In the genomic region with DNA sequence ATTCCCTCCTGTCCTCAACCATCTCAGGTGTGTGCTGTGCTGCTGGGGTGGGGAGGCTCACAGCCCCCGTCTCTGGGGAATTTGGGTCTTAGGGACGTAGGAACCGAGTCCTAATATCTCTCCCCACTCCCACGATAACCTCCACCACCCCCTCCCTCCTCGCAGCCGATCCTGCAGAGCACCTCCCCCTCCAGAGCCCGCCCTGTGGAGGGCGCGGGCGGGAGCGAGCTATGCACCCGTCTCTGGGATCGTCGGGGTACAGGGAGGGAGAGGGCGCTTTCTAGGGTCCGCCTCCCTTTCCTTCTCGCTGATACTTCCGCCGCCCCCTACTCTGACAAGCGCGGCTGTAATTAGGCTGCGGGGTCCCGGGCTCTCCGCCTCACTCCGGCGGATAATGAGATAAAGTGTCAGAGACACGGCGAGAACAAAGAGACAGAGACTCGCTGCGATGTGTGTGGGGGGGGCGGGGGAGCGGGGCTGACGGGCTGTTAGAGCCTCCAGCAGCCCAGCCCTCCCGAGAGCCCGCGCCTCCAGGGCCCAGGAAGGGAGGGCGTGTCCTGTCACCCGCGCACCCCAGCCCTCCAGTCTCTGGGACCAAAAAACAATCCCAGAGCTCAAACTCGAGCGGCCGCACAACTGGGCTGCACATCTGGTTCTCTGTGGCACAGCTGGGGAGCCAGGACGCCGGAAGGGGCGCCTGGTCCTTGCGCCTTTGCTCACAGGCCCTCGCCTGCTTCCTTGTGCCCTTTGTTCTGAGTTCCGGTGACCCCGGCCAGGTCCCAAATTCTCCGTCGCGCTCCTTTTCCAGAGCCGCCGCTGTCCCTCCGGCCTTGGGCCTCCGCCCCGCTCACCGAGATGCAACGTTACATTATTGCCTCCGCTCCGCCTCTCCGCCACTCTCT, we compare ENCODE assay signal across 1 cellular context.
TF ChIP-seq lines count a peak whose summit lies in the region.

No MANE protein-coding gene starts in this region.

TF ChIP-seq in K562, 482 proteins besides CTCF, POLR2A, EP300 and RAD21 (continues in another document):
- TF ChIP-seq ARHGAP35 (IDR thresholded peaks at IDR 0.05; ENCODE audit: partially characterized antibody) (no peak), ETV6 (IDR thresholded peaks at IDR 0.05; ENCODE audit: borderline replicate concordance in 1 of 2, low read depth in 2 of 2, low read length in 1 of 2) (no peak), ETV6 (CRISPR knock-in tag; IDR thresholded peaks at IDR 0.05; ENCODE audit: borderline replicate concordance) (0 out of 2 replicates have a peak, but pooled peaks have one; percentile 25), HNRNPL (IDR thresholded peaks at IDR 0.05; ENCODE audit: low read depth, low read length) (no peak), MED1 (CRISPR knock-in tag; IDR thresholded peaks at IDR 0.05; ENCODE audit: borderline replicate concordance) (no peak), ESRRB (CRISPR knock-in tag; IDR thresholded peaks at IDR 0.05; ENCODE audit: borderline replicate concordance) (no peak), NRF1 (conservative IDR thresholded peaks at IDR 0.05 in 1 of 2, IDR thresholded peaks at IDR 0.05 in 1 of 2) (peak; percentile 63 to 67), NUFIP1 (IDR thresholded peaks at IDR 0.05; ENCODE audit: partially characterized antibody) (no peak), ZNF76 (CRISPR knock-in tag; IDR thresholded peaks at IDR 0.05; ENCODE audit: borderline replicate concordance) (no peak), CC2D1A (IDR thresholded peaks at IDR 0.05) (no peak), ZFX (CRISPR knock-in tag; IDR thresholded peaks at IDR 0.05) (0 out of 2 replicates have a peak, but pooled peaks have one; percentile 16), PCBP1 (IDR thresholded peaks at IDR 0.05; ENCODE audit: low read depth, low read length, poor library complexity, severe bottlenecking) (peak; percentile 50), ZNF263 (CRISPR knock-in tag; IDR thresholded peaks at IDR 0.05; ENCODE audit: borderline replicate concordance) (0 out of 2 replicates have a peak, but pooled peaks have one; percentile 2), RBM22 (IDR thresholded peaks at IDR 0.05; ENCODE audit: low read depth, low read length, poor library complexity, severe bottlenecking) (peak; percentile 49), KDM2B (CRISPR knock-in tag; IDR thresholded peaks at IDR 0.05) (0 out of 2 replicates have a peak, but pooled peaks have one; percentile 17), ZBTB7A (IDR thresholded peaks at IDR 0.05; ENCODE audit: borderline replicate concordance, control insufficient read depth, low read depth, low read length) (peak; percentile 45; the same call in 1 of the 2 replicates), NEUROD1 (IDR thresholded peaks at IDR 0.05; ENCODE audit: borderline replicate concordance, low read depth, low read length, partially characterized antibody) (no peak), SMARCB1 (IDR thresholded peaks at IDR 0.05; ENCODE audit: insufficient read length, low read depth) (no peak), RCOR1 (IDR thresholded peaks at IDR 0.05; ENCODE audit: borderline replicate concordance in 1 of 2, low read depth in 2 of 2, low read length in 2 of 2) (0 out of 4 replicates have a peak, but pooled peaks of 1 of the 2 experiments have one; percentile 14), EGR1 (conservative IDR thresholded peaks at IDR 0.05) (peak; percentile 39; the same call in 1 of the 2 replicates), BRCA1 (IDR thresholded peaks at IDR 0.05) (no peak), BRCA1 (CRISPR knock-in tag; IDR thresholded peaks at IDR 0.05) (0 out of 2 replicates have a peak, but pooled peaks have one; percentile 27), ZC3H8 (IDR thresholded peaks at IDR 0.05) (no peak), ZSCAN32 (CRISPR knock-in tag; IDR thresholded peaks at IDR 0.05) (no peak)
- TF ChIP-seq, protein P1, sequence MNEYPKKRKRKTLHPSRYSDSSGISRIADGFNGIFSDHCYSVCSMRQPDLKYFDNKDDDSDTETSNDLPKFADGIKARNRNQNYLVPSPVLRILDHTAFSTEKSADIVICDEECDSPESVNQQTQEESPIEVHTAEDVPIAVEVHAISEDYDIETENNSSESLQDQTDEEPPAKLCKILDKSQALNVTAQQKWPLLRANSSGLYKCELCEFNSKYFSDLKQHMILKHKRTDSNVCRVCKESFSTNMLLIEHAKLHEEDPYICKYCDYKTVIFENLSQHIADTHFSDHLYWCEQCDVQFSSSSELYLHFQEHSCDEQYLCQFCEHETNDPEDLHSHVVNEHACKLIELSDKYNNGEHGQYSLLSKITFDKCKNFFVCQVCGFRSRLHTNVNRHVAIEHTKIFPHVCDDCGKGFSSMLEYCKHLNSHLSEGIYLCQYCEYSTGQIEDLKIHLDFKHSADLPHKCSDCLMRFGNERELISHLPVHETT (CRISPR knock-in tag; conservative IDR thresholded peaks at IDR 0.05 in 1 of 2, IDR thresholded peaks at IDR 0.05 in 1 of 2) = no peak
- TF ChIP-seq, protein P2, sequence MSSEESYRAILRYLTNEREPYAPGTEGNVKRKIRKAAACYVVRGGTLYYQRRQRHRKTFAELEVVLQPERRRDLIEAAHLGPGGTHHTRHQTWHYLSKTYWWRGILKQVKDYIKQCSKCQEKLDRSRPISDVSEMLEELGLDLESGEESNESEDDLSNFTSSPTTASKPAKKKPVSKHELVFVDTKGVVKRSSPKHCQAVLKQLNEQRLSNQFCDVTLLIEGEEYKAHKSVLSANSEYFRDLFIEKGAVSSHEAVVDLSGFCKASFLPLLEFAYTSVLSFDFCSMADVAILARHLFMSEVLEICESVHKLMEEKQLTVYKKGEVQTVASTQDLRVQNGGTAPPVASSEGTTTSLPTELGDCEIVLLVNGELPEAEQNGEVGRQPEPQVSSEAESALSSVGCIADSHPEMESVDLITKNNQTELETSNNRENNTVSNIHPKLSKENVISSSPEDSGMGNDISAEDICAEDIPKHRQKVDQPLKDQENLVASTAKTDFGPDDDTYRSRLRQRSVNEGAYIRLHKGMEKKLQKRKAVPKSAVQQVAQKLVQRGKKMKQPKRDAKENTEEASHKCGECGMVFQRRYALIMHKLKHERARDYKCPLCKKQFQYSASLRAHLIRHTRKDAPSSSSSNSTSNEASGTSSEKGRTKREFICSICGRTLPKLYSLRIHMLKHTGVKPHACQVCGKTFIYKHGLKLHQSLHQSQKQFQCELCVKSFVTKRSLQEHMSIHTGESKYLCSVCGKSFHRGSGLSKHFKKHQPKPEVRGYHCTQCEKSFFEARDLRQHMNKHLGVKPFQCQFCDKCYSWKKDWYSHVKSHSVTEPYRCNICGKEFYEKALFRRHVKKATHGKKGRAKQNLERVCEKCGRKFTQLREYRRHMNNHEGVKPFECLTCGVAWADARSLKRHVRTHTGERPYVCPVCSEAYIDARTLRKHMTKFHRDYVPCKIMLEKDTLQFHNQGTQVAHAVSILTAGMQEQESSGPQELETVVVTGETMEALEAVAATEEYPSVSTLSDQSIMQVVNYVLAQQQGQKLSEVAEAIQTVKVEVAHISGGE (CRISPR knock-in tag; IDR thresholded peaks at IDR 0.05) = peak in 1 of 3 experiments; percentile 37; a peak in 1 of 6 replicates
- TF ChIP-seq, protein P3, sequence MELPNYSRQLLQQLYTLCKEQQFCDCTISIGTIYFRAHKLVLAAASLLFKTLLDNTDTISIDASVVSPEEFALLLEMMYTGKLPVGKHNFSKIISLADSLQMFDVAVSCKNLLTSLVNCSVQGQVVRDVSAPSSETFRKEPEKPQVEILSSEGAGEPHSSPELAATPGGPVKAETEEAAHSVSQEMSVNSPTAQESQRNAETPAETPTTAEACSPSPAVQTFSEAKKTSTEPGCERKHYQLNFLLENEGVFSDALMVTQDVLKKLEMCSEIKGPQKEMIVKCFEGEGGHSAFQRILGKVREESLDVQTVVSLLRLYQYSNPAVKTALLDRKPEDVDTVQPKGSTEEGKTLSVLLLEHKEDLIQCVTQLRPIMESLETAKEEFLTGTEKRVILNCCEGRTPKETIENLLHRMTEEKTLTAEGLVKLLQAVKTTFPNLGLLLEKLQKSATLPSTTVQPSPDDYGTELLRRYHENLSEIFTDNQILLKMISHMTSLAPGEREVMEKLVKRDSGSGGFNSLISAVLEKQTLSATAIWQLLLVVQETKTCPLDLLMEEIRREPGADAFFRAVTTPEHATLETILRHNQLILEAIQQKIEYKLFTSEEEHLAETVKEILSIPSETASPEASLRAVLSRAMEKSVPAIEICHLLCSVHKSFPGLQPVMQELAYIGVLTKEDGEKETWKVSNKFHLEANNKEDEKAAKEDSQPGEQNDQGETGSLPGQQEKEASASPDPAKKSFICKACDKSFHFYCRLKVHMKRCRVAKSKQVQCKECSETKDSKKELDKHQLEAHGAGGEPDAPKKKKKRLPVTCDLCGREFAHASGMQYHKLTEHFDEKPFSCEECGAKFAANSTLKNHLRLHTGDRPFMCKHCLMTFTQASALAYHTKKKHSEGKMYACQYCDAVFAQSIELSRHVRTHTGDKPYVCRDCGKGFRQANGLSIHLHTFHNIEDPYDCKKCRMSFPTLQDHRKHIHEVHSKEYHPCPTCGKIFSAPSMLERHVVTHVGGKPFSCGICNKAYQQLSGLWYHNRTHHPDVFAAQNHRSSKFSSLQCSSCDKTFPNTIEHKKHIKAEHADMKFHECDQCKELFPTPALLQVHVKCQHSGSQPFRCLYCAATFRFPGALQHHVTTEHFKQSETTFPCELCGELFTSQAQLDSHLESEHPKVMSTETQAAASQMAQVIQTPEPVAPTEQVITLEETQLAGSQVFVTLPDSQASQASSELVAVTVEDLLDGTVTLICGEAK (IDR thresholded peaks at IDR 0.05) = peak; percentile 44; the same call in 1 of the 2 replicates
- TF ChIP-seq, protein P3 (CRISPR knock-in tag; IDR thresholded peaks at IDR 0.05) = no peak
- TF ChIP-seq, protein P4, sequence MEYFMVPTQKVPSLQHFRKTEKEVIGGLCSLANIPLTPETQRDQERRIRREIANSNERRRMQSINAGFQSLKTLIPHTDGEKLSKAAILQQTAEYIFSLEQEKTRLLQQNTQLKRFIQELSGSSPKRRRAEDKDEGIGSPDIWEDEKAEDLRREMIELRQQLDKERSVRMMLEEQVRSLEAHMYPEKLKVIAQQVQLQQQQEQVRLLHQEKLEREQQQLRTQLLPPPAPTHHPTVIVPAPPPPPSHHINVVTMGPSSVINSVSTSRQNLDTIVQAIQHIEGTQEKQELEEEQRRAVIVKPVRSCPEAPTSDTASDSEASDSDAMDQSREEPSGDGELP (CRISPR knock-in tag; IDR thresholded peaks at IDR 0.05; ENCODE audit: borderline replicate concordance) = 0 out of 2 replicates have a peak, but pooled peaks have one; percentile 1
- TF ChIP-seq, protein P5, sequence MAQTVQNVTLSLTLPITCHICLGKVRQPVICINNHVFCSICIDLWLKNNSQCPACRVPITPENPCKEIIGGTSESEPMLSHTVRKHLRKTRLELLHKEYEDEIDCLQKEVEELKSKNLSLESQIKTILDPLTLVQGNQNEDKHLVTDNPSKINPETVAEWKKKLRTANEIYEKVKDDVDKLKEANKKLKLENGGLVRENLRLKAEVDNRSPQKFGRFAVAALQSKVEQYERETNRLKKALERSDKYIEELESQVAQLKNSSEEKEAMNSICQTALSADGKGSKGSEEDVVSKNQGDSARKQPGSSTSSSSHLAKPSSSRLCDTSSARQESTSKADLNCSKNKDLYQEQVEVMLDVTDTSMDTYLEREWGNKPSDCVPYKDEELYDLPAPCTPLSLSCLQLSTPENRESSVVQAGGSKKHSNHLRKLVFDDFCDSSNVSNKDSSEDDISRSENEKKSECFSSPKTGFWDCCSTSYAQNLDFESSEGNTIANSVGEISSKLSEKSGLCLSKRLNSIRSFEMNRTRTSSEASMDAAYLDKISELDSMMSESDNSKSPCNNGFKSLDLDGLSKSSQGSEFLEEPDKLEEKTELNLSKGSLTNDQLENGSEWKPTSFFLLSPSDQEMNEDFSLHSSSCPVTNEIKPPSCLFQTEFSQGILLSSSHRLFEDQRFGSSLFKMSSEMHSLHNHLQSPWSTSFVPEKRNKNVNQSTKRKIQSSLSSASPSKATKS (CRISPR knock-in tag; IDR thresholded peaks at IDR 0.05) = no peak
- TF ChIP-seq, protein P6, sequence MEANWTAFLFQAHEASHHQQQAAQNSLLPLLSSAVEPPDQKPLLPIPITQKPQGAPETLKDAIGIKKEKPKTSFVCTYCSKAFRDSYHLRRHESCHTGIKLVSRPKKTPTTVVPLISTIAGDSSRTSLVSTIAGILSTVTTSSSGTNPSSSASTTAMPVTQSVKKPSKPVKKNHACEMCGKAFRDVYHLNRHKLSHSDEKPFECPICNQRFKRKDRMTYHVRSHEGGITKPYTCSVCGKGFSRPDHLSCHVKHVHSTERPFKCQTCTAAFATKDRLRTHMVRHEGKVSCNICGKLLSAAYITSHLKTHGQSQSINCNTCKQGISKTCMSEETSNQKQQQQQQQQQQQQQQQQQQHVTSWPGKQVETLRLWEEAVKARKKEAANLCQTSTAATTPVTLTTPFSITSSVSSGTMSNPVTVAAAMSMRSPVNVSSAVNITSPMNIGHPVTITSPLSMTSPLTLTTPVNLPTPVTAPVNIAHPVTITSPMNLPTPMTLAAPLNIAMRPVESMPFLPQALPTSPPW (CRISPR knock-in tag; IDR thresholded peaks at IDR 0.05) = peak; percentile 69
- TF ChIP-seq, protein P7, sequence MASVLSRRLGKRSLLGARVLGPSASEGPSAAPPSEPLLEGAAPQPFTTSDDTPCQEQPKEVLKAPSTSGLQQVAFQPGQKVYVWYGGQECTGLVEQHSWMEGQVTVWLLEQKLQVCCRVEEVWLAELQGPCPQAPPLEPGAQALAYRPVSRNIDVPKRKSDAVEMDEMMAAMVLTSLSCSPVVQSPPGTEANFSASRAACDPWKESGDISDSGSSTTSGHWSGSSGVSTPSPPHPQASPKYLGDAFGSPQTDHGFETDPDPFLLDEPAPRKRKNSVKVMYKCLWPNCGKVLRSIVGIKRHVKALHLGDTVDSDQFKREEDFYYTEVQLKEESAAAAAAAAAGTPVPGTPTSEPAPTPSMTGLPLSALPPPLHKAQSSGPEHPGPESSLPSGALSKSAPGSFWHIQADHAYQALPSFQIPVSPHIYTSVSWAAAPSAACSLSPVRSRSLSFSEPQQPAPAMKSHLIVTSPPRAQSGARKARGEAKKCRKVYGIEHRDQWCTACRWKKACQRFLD (CRISPR knock-in tag; IDR thresholded peaks at IDR 0.05) = no peak
